1 cellular context compared by ENCODE assay signal in genomic region chr14:75748340-75748739, GRCh38.
TF ChIP-seq lines count a peak whose summit lies in the region.

No MANE protein-coding gene starts in this region.

TF ChIP-seq in HepG2, 621 proteins besides CTCF, POLR2A, EP300 and RAD21 (continued from another document):
- TF ChIP-seq HOMEZ (CRISPR knock-in tag; IDR thresholded peaks at IDR 0.05; ENCODE audit: low read depth): no peak
- no peak for TF ChIP-seq ZNF841 (CRISPR knock-in tag; IDR thresholded peaks at IDR 0.05; ENCODE audit: borderline replicate concordance)
- no peak for TF ChIP-seq ERF (CRISPR knock-in tag; IDR thresholded peaks at IDR 0.05)
- TF ChIP-seq HDAC2 (CRISPR knock-in tag; IDR thresholded peaks at IDR 0.05): no peak
- no peak for TF ChIP-seq KMT2A (CRISPR knock-in tag; IDR thresholded peaks at IDR 0.05)
- no peak for TF ChIP-seq ZNF260 (CRISPR knock-in tag; IDR thresholded peaks at IDR 0.05; ENCODE audit: borderline replicate concordance, low read depth)
- no peak for TF ChIP-seq ISL2 (CRISPR knock-in tag; IDR thresholded peaks at IDR 0.05)
- TF ChIP-seq KMT2B (CRISPR knock-in tag; IDR thresholded peaks at IDR 0.05): no peak
- no peak for TF ChIP-seq ZNF383 (CRISPR knock-in tag; IDR thresholded peaks at IDR 0.05; ENCODE audit: borderline replicate concordance)
- TF ChIP-seq ZNF550 (CRISPR knock-in tag; IDR thresholded peaks at IDR 0.05; ENCODE audit: borderline replicate concordance): no peak
- no peak for TF ChIP-seq XBP1 (CRISPR knock-in tag; IDR thresholded peaks at IDR 0.05)
- no peak for TF ChIP-seq DR1 (CRISPR knock-in tag; IDR thresholded peaks at IDR 0.05)
